ENCODE assay signal across 17 cellular contexts in the genomic region with DNA sequence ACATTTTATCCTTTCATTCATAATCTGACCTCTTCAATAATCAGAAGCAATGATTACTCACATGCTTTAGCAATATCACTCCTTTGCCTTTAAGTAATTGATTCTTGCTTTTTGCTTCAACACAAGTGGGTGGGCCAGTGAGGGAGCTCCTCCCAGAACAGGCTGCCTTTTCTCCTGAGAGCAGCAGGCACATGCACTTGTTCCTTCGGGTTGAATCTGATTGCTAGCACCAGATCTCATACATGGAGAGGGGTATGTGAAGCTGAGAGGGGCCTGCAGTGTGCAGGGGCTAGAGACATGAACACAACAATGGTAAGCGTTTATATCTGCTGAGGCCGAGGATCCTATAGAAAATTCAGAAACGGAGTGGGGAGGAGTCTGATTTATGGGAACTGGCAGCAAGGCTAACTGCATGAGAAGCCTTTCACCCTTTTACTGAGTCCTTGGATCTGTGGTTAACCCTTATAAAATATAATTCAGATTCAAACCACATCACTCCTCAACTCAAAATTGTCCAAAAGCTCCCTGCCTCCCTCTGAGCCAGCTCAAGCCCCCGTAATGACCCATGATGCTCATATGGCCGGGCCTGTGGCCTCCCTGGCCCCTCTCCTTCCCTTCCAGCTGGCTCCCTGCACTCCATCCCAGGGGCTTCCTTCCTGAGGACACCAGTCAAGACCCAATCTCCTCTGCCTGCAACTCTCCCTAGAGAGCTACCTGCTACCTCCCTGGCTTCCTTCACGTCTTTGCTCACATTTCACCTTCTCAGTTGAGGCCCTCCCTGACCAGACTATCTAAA. TPM values are rescaled to one million over a fixed set of nuclear protein-coding genes. Genes with fewer than 3 reads are reported as not detected.
DNase-seq lines count a peak whose midpoint lies in the region; ATAC-seq and TF ChIP-seq lines count a peak whose summit lies in the region.
"Had no signal": no experiment of that assay in that cellular context is flagged by ENCODE, and none has a peak within 500 bp of the region (broad histone marks: within the 10 kb centered on the region; RNA-seq: fewer than 3 reads in every experiment).

No MANE protein-coding gene starts in this region.

- H3K79me1 ChIP-seq in neuronal stem cell (ENCODE audit: low read depth, low read length), result no peaks in the 10 kb centered on the region

- H3K4ac ChIP-seq in neuronal stem cell (ENCODE audit: low read length), result no peak overlapping the region

- H2AK5ac ChIP-seq in neuronal stem cell (ENCODE audit: low read depth, low read length), result no peak overlapping the region

- H3K4me3 ChIP-seq in coronary artery (no peak overlapping the region), neuronal stem cell (ENCODE audit: low read length in 2 of 2) (no peak overlapping the region)
- H3K4me3 ChIP-seq: BLaER1, MG63 had no signal

- H3K4me1 ChIP-seq in neuronal stem cell (ENCODE audit: control insufficient read depth in 2 of 2, insufficient read depth in 1 of 2, low read depth in 1 of 2, low read length in 2 of 2), result no peaks in the 10 kb centered on the region

- peaks cover 16 to 31% of the 10 kb centered on the region in 2 donors for H3K9me3 Mint-ChIP-seq in activated naive CD4-positive, alpha-beta T cell treated with anti-CD3 and anti-CD28 coated beads, Interleukin-2, amount 50 U/mL, for 72 hours
- peaks cover 34% of the 10 kb centered on the region for H3K9me3 Mint-ChIP-seq in activated naive CD4-positive, alpha-beta T cell treated with anti-CD3 and anti-CD28 coated beads, Interleukin-2, amount 10 ng/mL, durations not matched to agents 7 days and 5 days

- H3K4me3 Mint-ChIP-seq in activated naive CD4-positive, alpha-beta T cell treated with anti-CD3 and anti-CD28 coated beads, Interleukin-2, amount 10 ng/mL, durations not matched to agents 7 days and 5 days, result no peak overlapping the region

- peak overlapping the region; percentile 18 to 89 for H3K27ac Mint-ChIP-seq in activated naive CD4-positive, alpha-beta T cell treated with anti-CD3 and anti-CD28 coated beads, Interleukin-2, amount 50 U/mL, for 72 hours
- no peak overlapping the region for H3K27ac Mint-ChIP-seq in activated naive CD4-positive, alpha-beta T cell treated with anti-CD3 and anti-CD28 coated beads, Interleukin-2, amount 10 ng/mL, durations not matched to agents 7 days and 5 days

- H3K27me3 Mint-ChIP-seq in activated naive CD4-positive, alpha-beta T cell treated with anti-CD3 and anti-CD28 coated beads, Interleukin-2, amount 10 ng/mL, durations not matched to agents 7 days and 5 days, result no peaks in the 10 kb centered on the region

- H3K18ac ChIP-seq in neuronal stem cell (ENCODE audit: low read length), result no peak overlapping the region

- H3K27ac ChIP-seq in coronary artery, result no peak overlapping the region
- no peak overlapping the region for H3K27ac ChIP-seq in neuronal stem cell (replicated peaks; ENCODE audit: low read length)
- H3K27ac ChIP-seq: BLaER1 had no signal

- CTCF ChIA-PET in activated naive CD4-positive, alpha-beta T cell treated with anti-CD3 and anti-CD28 coated beads, Interleukin-2, amount 10 ng/mL, durations not matched to agents 7 days and 5 days (lab: Charles Lee), result no interaction called here
- CTCF ChIA-PET in GM10248 (lab: Yijun Ruan, JAX), result interaction anchor here (0.7 to 1.2 kb wide), 2 partner anchors 15 to 54 kb away, joined by 3 read pairs; no protein-coding TSS in a partner anchor

- POLR2A ChIA-PET in GM10248 (lab: Yijun Ruan, JAX), result no interaction called here

- no peak overlapping the region for H3K4me2 ChIP-seq in neuronal stem cell (ENCODE audit: insufficient read depth, low read length, poor library complexity, severe bottlenecking)
- H3K4me2 ChIP-seq: BLaER1 had no signal

- TF ChIP-seq CTCF in GM10248 (IDR thresholded peaks at IDR 0.05; ENCODE audit: control extremely low read depth, extremely low read depth, low read depth, missing control alignments) (no peak), coronary artery (IDR thresholded peaks at IDR 0.05) (no peak)

- ATAC-seq in activated naive CD4-positive, alpha-beta T cell treated with anti-CD3 and anti-CD28 coated beads, Interleukin-2, amount 50 U/mL, for 72 hours, result no peak
- ATAC-seq in HG02938 (IDR thresholded peaks at IDR 0.05; ENCODE audit: unreplicated experiment) (no peak), HG02642 (IDR thresholded peaks at IDR 0.05; ENCODE audit: poor library complexity, unreplicated experiment) (no peak)

- no peak overlapping the region for H3K14ac ChIP-seq in neuronal stem cell (ENCODE audit: low read length)

- H3K9ac ChIP-seq in neuronal stem cell (ENCODE audit: low read depth, low read length, poor library complexity), result peak overlapping the region; percentile 47
- H3K9ac ChIP-seq: BLaER1 had no signal

- H3K36me3 ChIP-seq in neuronal stem cell (replicated peaks in 1 of 2; ENCODE audit: control insufficient read depth in 2 of 2, insufficient read depth in 2 of 2, low read length in 2 of 2), result peaks cover 60 to 93% of the 10 kb centered on the region in 2 donors

- no peaks in the 10 kb centered on the region for H3K27me3 ChIP-seq in neuronal stem cell (ENCODE audit: control insufficient read depth in 3 of 3, insufficient read depth in 3 of 3, low read depth in 1 of 3, low read length in 3 of 3)
- H3K27me3 ChIP-seq: BLaER1, MG63 had no signal

- H2AFZ ChIP-seq in neuronal stem cell (ENCODE audit: low read length), result no peak overlapping the region

- DNase-seq in activated naive CD4-positive, alpha-beta T cell treated with anti-CD3 and anti-CD28 coated beads, Interleukin-2, amount 50 U/mL, for 72 hours (ENCODE audit: low spot score in 2 of 2), result no peak
- no peak for DNase-seq in activated naive CD4-positive, alpha-beta T cell treated with anti-CD3 and anti-CD28 coated beads, Interleukin-2, amount 10 ng/mL, durations not matched to agents 7 days and 5 days
- DNase-seq in GM10248 (ENCODE audit: extremely low spot score) (peak; percentile 5), coronary artery (ENCODE audit: low spot score) (peak; percentile 53), neuronal stem cell (ENCODE audit: low spot score) (no peak)
- DNase-seq: COR-L47, DMS153, EL, H7, Karpas-422, MG63, NCI-H1092 treated with DMSO at 0.1 percent for 48 hours, NCI-H2227 treated with DMSO at 0.1 percent for 48 hours, NCI-H524 had no signal

- peaks cover 37 to 70% of the 10 kb centered on the region in 2 donors for H3K36me3 Mint-ChIP-seq in activated naive CD4-positive, alpha-beta T cell treated with anti-CD3 and anti-CD28 coated beads, Interleukin-2, amount 50 U/mL, for 72 hours
- peaks cover 73% of the 10 kb centered on the region for H3K36me3 Mint-ChIP-seq in activated naive CD4-positive, alpha-beta T cell treated with anti-CD3 and anti-CD28 coated beads, Interleukin-2, amount 10 ng/mL, durations not matched to agents 7 days and 5 days

- no peak overlapping the region for H2BK12ac ChIP-seq in neuronal stem cell (ENCODE audit: low read length)

- no peak overlapping the region for H2BK120ac ChIP-seq in neuronal stem cell (ENCODE audit: low read depth, low read length)

- H3K4me1 Mint-ChIP-seq in activated naive CD4-positive, alpha-beta T cell treated with anti-CD3 and anti-CD28 coated beads, Interleukin-2, amount 10 ng/mL, durations not matched to agents 7 days and 5 days, result peaks cover 24% of the 10 kb centered on the region

- no CpG with 5 or more reads among the region's 7 CpGs for WGBS in neuronal stem cell (ENCODE audit: extremely low coverage in 2 of 2, insufficient read length in 2 of 2, insufficient replicate concordance in 1 of 2), 2 donors

- no peak overlapping the region for H4K8ac ChIP-seq in neuronal stem cell (ENCODE audit: low read depth, low read length)

- H4K91ac ChIP-seq in neuronal stem cell (ENCODE audit: low read depth, low read length, poor library complexity), result no peak overlapping the region

- peaks cover 16 to 34% of the 10 kb centered on the region in 2 donors for H3K9me3 ChIP-seq in neuronal stem cell (replicated peaks in 1 of 2; ENCODE audit: control insufficient read depth in 2 of 2, insufficient read depth in 1 of 2, low read depth in 1 of 2, low read length in 2 of 2)
- H3K9me3 ChIP-seq: MG63 had no signal

- H2BK15ac ChIP-seq in neuronal stem cell (ENCODE audit: low read length), result no peak overlapping the region

- H3K23ac ChIP-seq in neuronal stem cell (ENCODE audit: low read depth, low read length, poor library complexity), result no peak overlapping the region

- H2BK5ac ChIP-seq in neuronal stem cell (ENCODE audit: low read length), result no peak overlapping the region

RNA-seq across cellular contexts. Expression of a gene that starts 32.4 kb away (rescaled TPM):
- total RNA-seq in activated naive CD4-positive, alpha-beta T cell treated with anti-CD3 and anti-CD28 coated beads, Interleukin-2, amount 50 U/mL, for 72 hours, result 10 to 100 TPM in 1 of 2 donors, 1 to 10 TPM in 1; 9.5 to 20.9 TPM
- polyA plus RNA-seq in neuronal stem cell (2013, experiment 1 of 2), result 11.3 TPM
- 11.5 TPM for polyA plus RNA-seq in neuronal stem cell (2013, experiment 2 of 2)

Comparison
In these comparisons a context has a peak if more than half of its experiments do, and no peak if none do; other contexts are left out.
1. DNase-seq: peak in GM10248 (single experiment) and coronary artery (single experiment); none in activated naive CD4-positive, alpha-beta T cell treated with anti-CD3 and anti-CD28 coated beads, Interleukin-2, amount 50 U/mL, for 72 hours (0 of 2), activated naive CD4-positive, alpha-beta T cell treated with anti-CD3 and anti-CD28 coated beads, Interleukin-2, amount 10 ng/mL, durations not matched to agents 7 days and 5 days (single experiment) and neuronal stem cell (single experiment).